9 cellular contexts compared by ENCODE assay signal in genomic region chr7:73850781-73851207, GRCh38. TPM values are rescaled to one million over a fixed set of nuclear protein-coding genes. Genes with fewer than 3 reads are reported as not detected.
DNase-seq lines count a peak whose midpoint lies in the region; ATAC-seq and TF ChIP-seq lines count a peak whose summit lies in the region.
"Had no signal": no experiment of that assay in that cellular context is flagged by ENCODE, and none has a peak within 500 bp of the region (broad histone marks: within the 10 kb centered on the region; RNA-seq: fewer than 3 reads in every experiment).

No MANE protein-coding gene starts in this region.

- no peaks in the 10 kb centered on the region for H3K9me3 Mint-ChIP-seq in stimulated activated naive CD8-positive, alpha-beta T cell treated with anti-CD3 and anti-CD28 coated beads, Interleukin-15, amount 100 ng/mL, for 72 hours

- peaks cover 35% of the 10 kb centered on the region for H3K4me1 Mint-ChIP-seq in stimulated activated naive CD8-positive, alpha-beta T cell treated with anti-CD3 and anti-CD28 coated beads, Interleukin-15, amount 100 ng/mL, for 72 hours

- no peaks in the 10 kb centered on the region for H4K20me1 ChIP-seq in GM23248 (ENCODE audit: insufficient read depth)

- H3K27ac Mint-ChIP-seq in stimulated activated naive CD8-positive, alpha-beta T cell treated with anti-CD3 and anti-CD28 coated beads, Interleukin-15, amount 100 ng/mL, for 72 hours = no peak overlapping the region

- H3K9ac ChIP-seq in GM23248 = peak overlapping the region; percentile 86

- H3K36me3 ChIP-seq in GM23248 (ENCODE audit: low read depth) (no peaks in the 10 kb centered on the region), Peyer's patch (no peaks in the 10 kb centered on the region), esophagus squamous epithelium (no peaks in the 10 kb centered on the region)
- H3K36me3 ChIP-seq: neutrophil had no signal

- no peaks in the 10 kb centered on the region for H3K9me2 ChIP-seq in GM23248 (ENCODE audit: insufficient read depth)

- intact Hi-C loops in esophagus squamous epithelium (cut with DNase I) = loop anchor here (10.0 kb wide), 1 partner anchor 116 kb away; the partner anchor contains the start of gene ABHD11

- no peak for TF ChIP-seq CTCF in Peyer's patch (IDR thresholded peaks at IDR 0.05)
- no peak for TF ChIP-seq CTCF in esophagus squamous epithelium (IDR thresholded peaks at IDR 0.05)
- TF ChIP-seq CTCF in retinal pigment epithelial cell (conservative IDR thresholded peaks at IDR 0.05; ENCODE audit: low read depth, low read length) = no peak

- H3K79me2 ChIP-seq in GM23248 (ENCODE audit: insufficient read depth) = no peaks in the 10 kb centered on the region

- TF ChIP-seq POLR2A in Peyer's patch (IDR thresholded peaks at IDR 0.05) = peak in 1 of 2 donors; percentile 15
- no peak for TF ChIP-seq POLR2A in esophagus squamous epithelium (IDR thresholded peaks at IDR 0.05)

- H3K4me1 ChIP-seq in GM23248 (ENCODE audit: insufficient read depth) (peaks cover 42% of the 10 kb centered on the region), Peyer's patch (peaks cover 0 to 34% (median 0%) of the 10 kb centered on the region in 4 donors), esophagus squamous epithelium (peaks cover 20 to 40% (median 33%) of the 10 kb centered on the region in 3 donors)

- H3K4me3 ChIP-seq in GM23248 (peak overlapping the region; percentile 38), Peyer's patch (no peak overlapping the region), esophagus squamous epithelium (no peak overlapping the region), retinal pigment epithelial cell (ENCODE audit: low read length) (no peak overlapping the region)

- H3F3A ChIP-seq in GM23248 (ENCODE audit: insufficient read depth) = peaks cover 25% of the 10 kb centered on the region

- H3K27ac ChIP-seq in GM23248 = peak overlapping the region; percentile 99
- H3K27ac ChIP-seq in Peyer's patch = peak overlapping the region in 3 of 4 donors; percentile 46 to 81 (median 72)
- peak overlapping the region; percentile 72 to 89 (median 85) for H3K27ac ChIP-seq in esophagus squamous epithelium
- H3K27ac ChIP-seq: neutrophil had no signal

- H3K9me3 ChIP-seq in GM23248 (ENCODE audit: low read depth) = no peaks in the 10 kb centered on the region
- H3K9me3 ChIP-seq in Peyer's patch = no peaks in the 10 kb centered on the region
- no peaks in the 10 kb centered on the region for H3K9me3 ChIP-seq in esophagus squamous epithelium
- H3K9me3 ChIP-seq: neutrophil had no signal

- ATAC-seq in HG03342 (IDR thresholded peaks at IDR 0.05; ENCODE audit: unreplicated experiment) (no peak), left lobe of liver (no peak)
- no peak for ATAC-seq in stimulated activated naive CD8-positive, alpha-beta T cell treated with anti-CD3 and anti-CD28 coated beads, Interleukin-15, amount 100 ng/mL, for 72 hours

- H2AFZ ChIP-seq in GM23248 = no peak overlapping the region

- DNase-seq in GM23248 (peak; percentile 98), Peyer's patch (peak in 1 of 3 donors; percentile 77), esophagus squamous epithelium (lab: John Stamatoyannopoulos, UW) (no peak), retinal pigment epithelial cell (ENCODE audit: low read depth) (peak; percentile 86), SKM-1 (lab: John Stamatoyannopoulos, UW; ENCODE audit: unreplicated experiment) (no peak), left lobe of liver (ENCODE audit: low spot score) (no peak)
- no peak for DNase-seq in stimulated activated naive CD8-positive, alpha-beta T cell treated with anti-CD3 and anti-CD28 coated beads, Interleukin-15, amount 100 ng/mL, for 72 hours

- in situ Hi-C loops in GM23248 (cut with MboI) = loop anchor here (25.0 kb wide), 2 partner anchors 238 to 537 kb away; partner anchors contain the start of gene MLXIPL

- H3K27me3 Mint-ChIP-seq in stimulated activated naive CD8-positive, alpha-beta T cell treated with anti-CD3 and anti-CD28 coated beads, Interleukin-15, amount 100 ng/mL, for 72 hours = peaks cover 23% of the 10 kb centered on the region

- H3K4me3 Mint-ChIP-seq in stimulated activated naive CD8-positive, alpha-beta T cell treated with anti-CD3 and anti-CD28 coated beads, Interleukin-15, amount 100 ng/mL, for 72 hours = no peak overlapping the region

- H3K27me3 ChIP-seq in GM23248 (replicated peaks; ENCODE audit: insufficient read depth) (no peaks in the 10 kb centered on the region), Peyer's patch (no peaks in the 10 kb centered on the region), esophagus squamous epithelium (peaks cover 0 to 5% (median 0%) of the 10 kb centered on the region in 4 donors)

- peak overlapping the region; percentile 74 for H3K4me2 ChIP-seq in GM23248 (ENCODE audit: unreplicated experiment)

- 3 to 4% methylated on average over 4 of the region's 4 CpGs for WGBS in GM23248 (ENCODE audit: low coverage in 1 of 2, low lambda C conversion rate in 2 of 2, missing lambda C conversion rate in 2 of 2), 2 experiments
- 34 to 43% methylated on average over 4 of the region's 4 CpGs for WGBS in esophagus squamous epithelium, 2 donors

RNA-seq across cellular contexts. Expression of gene METTL27, which starts 8.5 kb away (rescaled TPM):
- 3.5 and 5.3 TPM in 2 replicates for total RNA-seq in GM23248 (2014; rRNA removed; shearing (Covaris generic))
- 6.0 and 6.5 TPM in 2 replicates for polyA plus RNA-seq in GM23248 (2016; fragmentation: Nextera tagmentation; extraction: Ambion mirVana)
- 10 to 100 TPM in 2 of 4 donors, 1 to 10 TPM in 2; 2.1 to 20.4 (median 11.7) TPM for total RNA-seq in Peyer's patch
- 1 to 10 TPM in 1 of 4 donors, under 1 TPM in 1, not detected in 2; 0.34 to 4.4 TPM for total RNA-seq in esophagus squamous epithelium
- total RNA-seq in left lobe of liver = 0.96 TPM

RNA-seq across cellular contexts. Expression of gene TMEM270, which starts 10.2 kb away (rescaled TPM):
- not detected in 2 replicates for total RNA-seq in GM23248 (2014; rRNA removed; shearing (Covaris generic))
- not detected in 2 replicates for polyA plus RNA-seq in GM23248 (2016; fragmentation: Nextera tagmentation; extraction: Ambion mirVana)
- total RNA-seq in Peyer's patch (not detected), esophagus squamous epithelium (not detected), left lobe of liver (not detected)

RNA-seq across cellular contexts. Expression of gene CLDN4, which starts 20.0 kb away (rescaled TPM):
- total RNA-seq in GM23248 (2014; rRNA removed; shearing (Covaris generic)) = not detected in 2 replicates
- polyA plus RNA-seq in GM23248 (2016; fragmentation: Nextera tagmentation; extraction: Ambion mirVana) = 0.06 and 0.10 TPM in 2 replicates
- total RNA-seq in Peyer's patch = 100 to 1,000 TPM in 3 of 4 donors, 10 to 100 TPM in 1; 83.3 to 551 (median 450) TPM
- 100 to 1,000 TPM in 3 of 4 donors, 10 to 100 TPM in 1; 99.4 to 436 (median 200) TPM for total RNA-seq in esophagus squamous epithelium
- total RNA-seq in left lobe of liver = 1.7 TPM

Comparison
In these comparisons a context has a peak if more than half of its experiments do, and no peak if none do; other contexts are left out.
1. DNase-seq: peak in GM23248 (single experiment) and retinal pigment epithelial cell (single experiment); none in esophagus squamous epithelium (single experiment), SKM-1 (single experiment), stimulated activated naive CD8-positive, alpha-beta T cell treated with anti-CD3 and anti-CD28 coated beads, Interleukin-15, amount 100 ng/mL, for 72 hours (0 of 2) and left lobe of liver (single experiment).
2. RNA of gene CLDN4, which starts 20.0 kb away (total RNA-seq): 83.3 to 551 TPM in Peyer's patch and 99.4 to 436 TPM in esophagus squamous epithelium; 1.7 TPM in left lobe of liver (single experiment) and not detected in GM23248; every median in the first group is over 10 times any median in the second.
3. Peak in every context shown above with its lines, with median percentiles within 50 percentile points of each other: H3K27ac ChIP-seq.